1 cellular context compared by ENCODE assay signal in genomic region chr18:77006305-77007175, GRCh38.
TF ChIP-seq lines count a peak whose summit lies in the region.

No MANE protein-coding gene starts in this region.

TF ChIP-seq in WTC11, 78 proteins besides CTCF, POLR2A, EP300 and RAD21 (continued from another document):
- TF ChIP-seq USF1 (CRISPR knock-in tag; IDR thresholded peaks at IDR 0.05) (no peak), ATF2 (CRISPR knock-in tag; IDR thresholded peaks at IDR 0.05; ENCODE audit: borderline replicate concordance, low read depth) (no peak), TCF7 (CRISPR knock-in tag; IDR thresholded peaks at IDR 0.05; ENCODE audit: low read depth) (no peak), ATF3 (CRISPR knock-in tag; conservative IDR thresholded peaks at IDR 0.05) (no peak), TEAD1 (CRISPR knock-in tag; IDR thresholded peaks at IDR 0.05) (no peak), IRF2 (CRISPR knock-in tag; IDR thresholded peaks at IDR 0.05; ENCODE audit: borderline replicate concordance, low read depth) (no peak)
TF ChIP-seq in WTC11: peak in this region for 0.
